ENCODE assay signal across 8 cellular contexts in genomic region chr11:111978028-111978771, GRCh38. TPM values are rescaled to one million over a fixed set of nuclear protein-coding genes. Genes with fewer than 3 reads are reported as not detected.
DNase-seq lines count a peak whose midpoint lies in the region; ATAC-seq and TF ChIP-seq lines count a peak whose summit lies in the region.

No MANE protein-coding gene starts in this region.

- CTCF ChIA-PET in activated CD4-positive, alpha-beta T cell treated with anti-CD3 and anti-CD28 coated beads, Interleukin-2, amount 10 ng/mL, durations not matched to agents 7 days and 5 days (lab: Charles Lee), result interaction anchor here (0.8 to 1.6 kb wide), 3 partner anchors 9 to 46 kb away, joined by 3 to 5 read pairs (median 3); no protein-coding TSS in a partner anchor
- CTCF ChIA-PET in activated CD8-positive, alpha-beta T cell treated with anti-CD3 and anti-CD28 coated beads, Interleukin-2, amount 10 ng/mL, durations not matched to agents 7 days and 5 days (lab: Charles Lee), result interaction anchor here (1.4 to 9.3 kb wide), 2 partner anchors 46 to 107 kb away, joined by 3 to 261 read pairs; partner anchors contain the start of genes ALG9 and DIXDC1

- peaks cover 19% of the 10 kb centered on the region for H3K27me3 Mint-ChIP-seq in activated CD4-positive, alpha-beta T cell treated with anti-CD3 and anti-CD28 coated beads, Interleukin-2, amount 10 ng/mL, durations not matched to agents 7 days and 5 days
- peaks cover 18% of the 10 kb centered on the region for H3K27me3 Mint-ChIP-seq in activated CD8-positive, alpha-beta T cell treated with anti-CD3 and anti-CD28 coated beads, Interleukin-2, amount 10 ng/mL, durations not matched to agents 7 days and 5 days (ENCODE audit: low read depth)
- H3K27me3 Mint-ChIP-seq in nephron (ENCODE audit: low read depth), result peaks cover 3% of the 10 kb centered on the region

- no peak for ATAC-seq in activated CD8-positive, alpha-beta T cell treated with anti-CD3 and anti-CD28 coated beads, Interleukin-2, amount 10 ng/mL, durations not matched to agents 7 days and 5 days
- no peak for ATAC-seq in GM18870 (IDR thresholded peaks at IDR 0.05; ENCODE audit: unreplicated experiment)

- H3K4me3 Mint-ChIP-seq in activated CD4-positive, alpha-beta T cell treated with anti-CD3 and anti-CD28 coated beads, Interleukin-2, amount 10 ng/mL, durations not matched to agents 7 days and 5 days, result peak overlapping the region; percentile 53
- H3K4me3 Mint-ChIP-seq in activated CD8-positive, alpha-beta T cell treated with anti-CD3 and anti-CD28 coated beads, Interleukin-2, amount 10 ng/mL, durations not matched to agents 7 days and 5 days, result peak overlapping the region; percentile 65
- peak overlapping the region; percentile 87 to 91 (median 88) for H3K4me3 Mint-ChIP-seq in nephron

- H3K27ac Mint-ChIP-seq in activated CD4-positive, alpha-beta T cell treated with anti-CD3 and anti-CD28 coated beads, Interleukin-2, amount 10 ng/mL, durations not matched to agents 7 days and 5 days, result no peak overlapping the region
- H3K27ac Mint-ChIP-seq in activated CD8-positive, alpha-beta T cell treated with anti-CD3 and anti-CD28 coated beads, Interleukin-2, amount 10 ng/mL, durations not matched to agents 7 days and 5 days, result no peak overlapping the region
- H3K27ac Mint-ChIP-seq in nephron, result peak overlapping the region; percentile 72 to 94 (median 88)

- peaks cover 8% of the 10 kb centered on the region for H3K4me1 Mint-ChIP-seq in activated CD4-positive, alpha-beta T cell treated with anti-CD3 and anti-CD28 coated beads, Interleukin-2, amount 10 ng/mL, durations not matched to agents 7 days and 5 days
- peaks cover 6% of the 10 kb centered on the region for H3K4me1 Mint-ChIP-seq in activated CD8-positive, alpha-beta T cell treated with anti-CD3 and anti-CD28 coated beads, Interleukin-2, amount 10 ng/mL, durations not matched to agents 7 days and 5 days (ENCODE audit: low read depth)
- H3K4me1 Mint-ChIP-seq in nephron, result peaks cover 46% of the 10 kb centered on the region

- no peak for TF ChIP-seq CTCF in foreskin fibroblast (IDR thresholded peaks at IDR 0.05; ENCODE audit: low read depth, low read length)
- TF ChIP-seq CTCF in nephron (IDR thresholded peaks at IDR 0.05; ENCODE audit: unreplicated experiment in 3 of 3), result no peak

- no peaks in the 10 kb centered on the region for H3K9me3 Mint-ChIP-seq in activated CD4-positive, alpha-beta T cell treated with anti-CD3 and anti-CD28 coated beads, Interleukin-2, amount 10 ng/mL, durations not matched to agents 7 days and 5 days
- H3K9me3 Mint-ChIP-seq in activated CD8-positive, alpha-beta T cell treated with anti-CD3 and anti-CD28 coated beads, Interleukin-2, amount 10 ng/mL, durations not matched to agents 7 days and 5 days (ENCODE audit: insufficient read depth), result no peaks in the 10 kb centered on the region
- no peaks in the 10 kb centered on the region for H3K9me3 Mint-ChIP-seq in nephron

- no peak for DNase-seq in activated CD4-positive, alpha-beta T cell treated with anti-CD3 and anti-CD28 coated beads, Interleukin-2, amount 10 ng/mL, durations not matched to agents 7 days and 5 days
- DNase-seq in activated CD4-positive, alpha-beta T cell treated with anti-CD3 and anti-CD28 coated beads, Interleukin-2, amount 50 U/mL, for 1 hour, result no peak
- DNase-seq in activated CD8-positive, alpha-beta T cell treated with anti-CD3 and anti-CD28 coated beads, Interleukin-2, amount 10 ng/mL, durations not matched to agents 7 days and 5 days, result no peak
- DNase-seq in foreskin fibroblast (peak; percentile 73 to 86), T-helper 9 cell (no peak), HK-2 (ENCODE audit: unreplicated experiment) (no peak)

- H3K36me3 Mint-ChIP-seq in activated CD4-positive, alpha-beta T cell treated with anti-CD3 and anti-CD28 coated beads, Interleukin-2, amount 10 ng/mL, durations not matched to agents 7 days and 5 days (ENCODE audit: low read depth), result no peaks in the 10 kb centered on the region
- no peaks in the 10 kb centered on the region for H3K36me3 Mint-ChIP-seq in activated CD8-positive, alpha-beta T cell treated with anti-CD3 and anti-CD28 coated beads, Interleukin-2, amount 10 ng/mL, durations not matched to agents 7 days and 5 days (ENCODE audit: low read depth)
- H3K36me3 Mint-ChIP-seq in nephron (ENCODE audit: low read depth), result peaks cover 9% of the 10 kb centered on the region

- H3K4me3 ChIP-seq in foreskin fibroblast (ENCODE audit: low read depth in 1 of 2, low read length in 2 of 2), result peak overlapping the region; percentile 53 to 85

- POLR2A ChIA-PET in activated CD4-positive, alpha-beta T cell treated with anti-CD3 and anti-CD28 coated beads, Interleukin-2, amount 10 ng/mL, durations not matched to agents 7 days and 5 days (lab: Charles Lee), result no interaction called here
- POLR2A ChIA-PET in activated CD8-positive, alpha-beta T cell treated with anti-CD3 and anti-CD28 coated beads, Interleukin-2, amount 10 ng/mL, durations not matched to agents 7 days and 5 days (lab: Charles Lee), result interaction anchor here (0.8 kb wide), 1 partner anchor 51 kb away, joined by 4 read pairs; no protein-coding TSS in a partner anchor

RNA-seq across cellular contexts. Expression of gene DIXDC1, which starts 41.1 kb away (rescaled TPM):
- total RNA-seq in activated CD4-positive, alpha-beta T cell treated with anti-CD3 and anti-CD28 coated beads, Interleukin-2, amount 10 ng/mL, durations not matched to agents 7 days and 5 days, result 1 to 10 TPM; 3.1 to 4.1 TPM
- 1 to 10 TPM; 3.1 to 5.1 TPM for total RNA-seq in activated CD8-positive, alpha-beta T cell treated with anti-CD3 and anti-CD28 coated beads, Interleukin-2, amount 10 ng/mL, durations not matched to agents 7 days and 5 days

RNA-seq across cellular contexts. Expression of gene DLAT, which starts 47.0 kb away (rescaled TPM):
- 10 to 100 TPM; 27.7 to 31.6 TPM for total RNA-seq in activated CD4-positive, alpha-beta T cell treated with anti-CD3 and anti-CD28 coated beads, Interleukin-2, amount 10 ng/mL, durations not matched to agents 7 days and 5 days
- total RNA-seq in activated CD8-positive, alpha-beta T cell treated with anti-CD3 and anti-CD28 coated beads, Interleukin-2, amount 10 ng/mL, durations not matched to agents 7 days and 5 days, result 10 to 100 TPM; 35.4 to 36.7 TPM

RNA-seq across cellular contexts. Expression of gene C11orf52, which starts 59.5 kb away (rescaled TPM):
- under 1 TPM in 1 of 2 experiments, not detected in 1; 0.27 TPM for total RNA-seq in activated CD4-positive, alpha-beta T cell treated with anti-CD3 and anti-CD28 coated beads, Interleukin-2, amount 10 ng/mL, durations not matched to agents 7 days and 5 days
- total RNA-seq in activated CD8-positive, alpha-beta T cell treated with anti-CD3 and anti-CD28 coated beads, Interleukin-2, amount 10 ng/mL, durations not matched to agents 7 days and 5 days, result not detected

Comparison
In these comparisons a context has a peak if more than half of its experiments do, and no peak if none do; other contexts are left out.
1. DNase-seq: peak in foreskin fibroblast (2 of 2); none in activated CD4-positive, alpha-beta T cell treated with anti-CD3 and anti-CD28 coated beads, Interleukin-2, amount 10 ng/mL, durations not matched to agents 7 days and 5 days (single experiment), activated CD4-positive, alpha-beta T cell treated with anti-CD3 and anti-CD28 coated beads, Interleukin-2, amount 50 U/mL, for 1 hour (single experiment), activated CD8-positive, alpha-beta T cell treated with anti-CD3 and anti-CD28 coated beads, Interleukin-2, amount 10 ng/mL, durations not matched to agents 7 days and 5 days (single experiment), T-helper 9 cell (single experiment) and HK-2 (single experiment).
2. H3K27ac Mint-ChIP-seq: peak in nephron (3 of 3); none in activated CD4-positive, alpha-beta T cell treated with anti-CD3 and anti-CD28 coated beads, Interleukin-2, amount 10 ng/mL, durations not matched to agents 7 days and 5 days (single experiment) and activated CD8-positive, alpha-beta T cell treated with anti-CD3 and anti-CD28 coated beads, Interleukin-2, amount 10 ng/mL, durations not matched to agents 7 days and 5 days (single experiment).
3. Peak in every context shown above with its lines, with median percentiles within 50 percentile points of each other: H3K4me3 Mint-ChIP-seq.